ENCODE assay signal across 8 cellular contexts in genomic region chr3:56347219-56347871, GRCh38.
DNase-seq lines count a peak whose midpoint lies in the region; ATAC-seq lines count a peak whose summit lies in the region.

No MANE protein-coding gene starts in this region.

- intact Hi-C loops in activated CD4-positive, alpha-beta memory T cell treated with anti-CD3 and anti-CD28 coated beads for 36 hours (cut with micrococcal nuclease), result loop anchor here (10.0 kb wide), 1 partner anchor 347 kb away; no protein-coding TSS in a partner anchor

- H3K9me3 Mint-ChIP-seq in activated CD4-positive, alpha-beta memory T cell treated with anti-CD3 and anti-CD28 coated beads for 36 hours, result no peaks in the 10 kb centered on the region

- DNase-seq in ELR (ENCODE audit: low read depth) (peak; percentile 7), HT1080 (ENCODE audit: low read depth) (peak; percentile 52), left kidney (ENCODE audit: low read depth, low spot score) (peak; percentile 58), cerebellum (ENCODE audit: low spot score) (no peak), dedifferentiated amniotic fluid mesenchymal stem cell (ENCODE audit: extremely low spot score) (no peak), NCI-H1417 treated with DMSO at 0.1 percent for 48 hours (lab: John Stamatoyannopoulos, UW) (no peak)
- DNase-seq in activated CD4-positive, alpha-beta memory T cell treated with anti-CD3 and anti-CD28 coated beads for 36 hours, result peak; percentile 54

- H3K27me3 Mint-ChIP-seq in activated CD4-positive, alpha-beta memory T cell treated with anti-CD3 and anti-CD28 coated beads for 36 hours, result no peaks in the 10 kb centered on the region

- no peaks in the 10 kb centered on the region for H3K36me3 Mint-ChIP-seq in activated CD4-positive, alpha-beta memory T cell treated with anti-CD3 and anti-CD28 coated beads for 36 hours

- POLR2A ChIA-PET in activated CD4-positive, alpha-beta memory T cell treated with anti-CD3 and anti-CD28 coated beads for 36 hours (lab: Charles Lee), result no interaction called here

- no peak for ATAC-seq in GM21529 (IDR thresholded peaks at IDR 0.05; ENCODE audit: unreplicated experiment)

- H3K27ac Mint-ChIP-seq in activated CD4-positive, alpha-beta memory T cell treated with anti-CD3 and anti-CD28 coated beads for 36 hours, result no peak overlapping the region

- CTCF ChIA-PET in activated CD4-positive, alpha-beta memory T cell treated with anti-CD3 and anti-CD28 coated beads for 36 hours (lab: Charles Lee), result interaction anchor here (1.0 to 1.2 kb wide), 2 partner anchors 13 to 102 kb away, joined by 3 read pairs; no protein-coding TSS in a partner anchor

- H3K4me3 Mint-ChIP-seq in activated CD4-positive, alpha-beta memory T cell treated with anti-CD3 and anti-CD28 coated beads for 36 hours, result no peak overlapping the region

- no peaks in the 10 kb centered on the region for H3K4me1 Mint-ChIP-seq in activated CD4-positive, alpha-beta memory T cell treated with anti-CD3 and anti-CD28 coated beads for 36 hours (ENCODE audit: low read depth)

Comparison
In these comparisons a context has a peak if more than half of its experiments do, and no peak if none do; other contexts are left out.
1. DNase-seq: peak in ELR (single experiment), HT1080 (single experiment), activated CD4-positive, alpha-beta memory T cell treated with anti-CD3 and anti-CD28 coated beads for 36 hours (single experiment) and left kidney (single experiment); none in cerebellum (single experiment), dedifferentiated amniotic fluid mesenchymal stem cell (single experiment) and NCI-H1417 treated with DMSO at 0.1 percent for 48 hours (single experiment).